8 cellular contexts compared by ENCODE assay signal in the genomic region with DNA sequence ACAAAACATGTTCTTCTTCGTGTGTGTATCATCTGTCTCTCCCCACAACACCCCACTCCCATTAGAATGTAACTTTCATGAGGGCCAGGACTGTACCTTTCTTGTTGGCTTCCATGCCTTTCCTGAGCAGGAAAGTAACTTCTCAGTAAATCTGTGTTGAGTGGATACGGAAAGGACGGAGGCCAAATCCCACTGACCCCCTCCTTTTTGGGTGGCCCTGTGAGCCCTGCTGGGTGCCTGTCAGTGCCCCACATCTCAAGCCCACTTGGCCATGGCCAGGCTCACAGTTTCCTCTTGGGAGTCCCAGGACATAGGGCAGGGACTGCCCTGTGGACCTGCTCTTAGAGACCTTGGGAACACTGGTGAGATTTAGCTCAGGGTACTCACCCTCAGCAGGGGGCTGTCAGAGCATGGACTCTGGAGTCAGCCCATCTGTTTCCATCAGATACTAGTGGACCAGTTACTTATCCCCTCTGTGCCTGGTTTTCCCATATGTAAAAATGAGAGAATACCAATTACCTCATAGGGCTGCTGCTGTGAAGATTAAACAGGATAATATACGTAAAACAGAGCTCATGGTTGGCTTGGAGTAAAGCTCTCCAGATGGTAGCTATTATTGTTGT. TPM values are rescaled to one million over a fixed set of nuclear protein-coding genes. Genes with fewer than 3 reads are reported as not detected.
DNase-seq lines count a peak whose midpoint lies in the region; ATAC-seq and TF ChIP-seq lines count a peak whose summit lies in the region.

No MANE protein-coding gene starts in this region.

- H3K27me3 Mint-ChIP-seq in osteocyte (ENCODE audit: unreplicated experiment): peaks cover 44% of the 10 kb centered on the region

- H3K36me3 Mint-ChIP-seq in osteocyte (ENCODE audit: unreplicated experiment): peaks cover 4% of the 10 kb centered on the region

- H3K9me3 Mint-ChIP-seq in osteocyte (ENCODE audit: unreplicated experiment): no peaks in the 10 kb centered on the region

- peak; percentile 65 for DNase-seq in D341Med (ENCODE audit: low spot score)
- peak; percentile 51 for DNase-seq in NCI-H1694 (lab: John Stamatoyannopoulos, UW)
- no peak for DNase-seq in coronary artery (ENCODE audit: low spot score)
- DNase-seq in osteocyte (ENCODE audit: extremely low spot score, unreplicated experiment): no peak
- no peak for DNase-seq in COLO829 (ENCODE audit: low spot score)

- peak overlapping the region; percentile 72 to 99 for H3K27ac ChIP-seq in coronary artery

- no peak overlapping the region for H3K27ac Mint-ChIP-seq in osteocyte (ENCODE audit: unreplicated experiment)

- TF ChIP-seq CTCF in coronary artery (IDR thresholded peaks at IDR 0.05): no peak
- TF ChIP-seq CTCF in osteocyte (IDR thresholded peaks at IDR 0.05): no peak

- H3K4me1 Mint-ChIP-seq in osteocyte (ENCODE audit: unreplicated experiment): peaks cover 26% of the 10 kb centered on the region

- peak overlapping the region; percentile 85 for H3K4me3 ChIP-seq in coronary artery

- ATAC-seq in GM18520 (IDR thresholded peaks at IDR 0.05; ENCODE audit: unreplicated experiment): no peak
- no peak for ATAC-seq in GM21528 (IDR thresholded peaks at IDR 0.05; ENCODE audit: low FRiP score, unreplicated experiment)
- no peak for ATAC-seq in HG02884 (IDR thresholded peaks at IDR 0.05; ENCODE audit: unreplicated experiment)

- H3K4me3 Mint-ChIP-seq in osteocyte (ENCODE audit: unreplicated experiment): peak overlapping the region; percentile 76

RNA-seq across cellular contexts. Expression of gene C11orf96, which starts 1.1 kb away (rescaled TPM):
- total RNA-seq in osteocyte: 1.1 and 1.2 TPM in 2 replicates

Comparison
In these comparisons a context has a peak if more than half of its experiments do, and no peak if none do; other contexts are left out.
1. DNase-seq: peak in D341Med (single experiment) and NCI-H1694 (single experiment); none in coronary artery (single experiment), osteocyte (single experiment) and COLO829 (single experiment).